17 cellular contexts compared by ENCODE assay signal in the genomic region with DNA sequence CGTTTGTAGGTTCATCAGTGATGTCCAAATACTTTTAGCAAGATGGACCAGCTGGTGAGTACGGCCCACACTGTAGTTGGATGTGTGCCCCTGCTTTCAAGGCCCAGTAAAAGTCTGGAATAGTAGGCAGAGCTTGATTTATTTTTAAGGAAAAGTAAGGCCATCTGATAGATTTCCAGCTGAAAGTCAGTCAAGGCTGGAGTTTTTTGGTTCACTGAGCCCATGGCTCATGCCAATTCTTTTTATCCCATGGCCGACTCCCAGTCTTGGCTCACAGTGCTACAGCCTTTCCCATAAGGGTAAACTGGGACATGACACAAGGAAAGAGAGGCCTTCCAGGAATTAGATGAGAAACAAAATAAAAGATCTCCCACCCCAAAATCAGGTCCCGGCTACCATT. TPM values are rescaled to one million over a fixed set of nuclear protein-coding genes. Genes with fewer than 3 reads are reported as not detected.
DNase-seq lines count a peak whose midpoint lies in the region; ATAC-seq and TF ChIP-seq lines count a peak whose summit lies in the region.
"Had no signal": no experiment of that assay in that cellular context is flagged by ENCODE, and none has a peak within 500 bp of the region (broad histone marks: within the 10 kb centered on the region; RNA-seq: fewer than 3 reads in every experiment).

No MANE protein-coding gene starts in this region.

- DNase-seq in GM23248: peak; percentile 20
- no peak for DNase-seq in esophagus muscularis mucosa (ENCODE audit: extremely low spot score)
- peak; percentile 27 for DNase-seq in midbrain (lab: John Stamatoyannopoulos, UW)
- no peak for DNase-seq in SKM-1 treated with dmso at 0.1 percent for 144 hours (lab: John Stamatoyannopoulos, UW; ENCODE audit: unreplicated experiment)
- no peak for DNase-seq in NCI-H2196 (lab: John Stamatoyannopoulos, UW; ENCODE audit: unreplicated experiment)
- DNase-seq: activated CD4-positive, alpha-beta T cell treated with anti-CD3 and anti-CD28 coated beads for 1 hour; activated naive CD8-positive, alpha-beta T cell treated with anti-CD3 and anti-CD28 coated beads, Interleukin-2, amount 10 ng/mL, durations not matched to agents 7 days and 5 days; naive B cell; NCI-H187; NCI-H226; NK-92 treated with Interleukin-12 subunit alpha and Interleukin-12 subunit beta, amount 100 ng/mL, for 24 hours; spleen had no signal

- no peak for TF ChIP-seq POLR2A in esophagus muscularis mucosa (IDR thresholded peaks at IDR 0.05; ENCODE audit: low read depth)

- 0 out of 2 replicates have a peak, but pooled peaks cover 4% of the 10 kb centered on the region for H4K20me1 ChIP-seq in GM23248 (ENCODE audit: insufficient read depth)

- H3K36me3 ChIP-seq in GM23248 (ENCODE audit: low read depth): peaks cover 90% of the 10 kb centered on the region
- H3K36me3 ChIP-seq in esophagus muscularis mucosa: no peaks in the 10 kb centered on the region
- peaks cover 0 to 14% (median 4%) of the 10 kb centered on the region in 5 donors for H3K36me3 ChIP-seq in subcutaneous abdominal adipose tissue (ENCODE audit: control insufficient read depth in 5 of 5, insufficient read depth in 5 of 5, low read length in 5 of 5)
- H3K36me3 ChIP-seq: spleen had no signal

- ATAC-seq in GM19023 (IDR thresholded peaks at IDR 0.05; ENCODE audit: unreplicated experiment): no peak
- ATAC-seq in GM18861 (IDR thresholded peaks at IDR 0.05; ENCODE audit: unreplicated experiment): no peak
- ATAC-seq: activated T-helper 17 cell treated with anti-CD3 and anti-CD28 coated beads, Interleukin-2, amount 50 U/mL, for 72 hours; K562 had no signal

- no peak for TF ChIP-seq CTCF in esophagus muscularis mucosa (IDR thresholded peaks at IDR 0.05)

- no peaks in the 10 kb centered on the region for H3K9me2 ChIP-seq in GM23248 (ENCODE audit: insufficient read depth)

- peaks cover 100% of the 10 kb centered on the region for H3K79me2 ChIP-seq in GM23248 (ENCODE audit: insufficient read depth)

- H3K9me3 ChIP-seq in GM23248 (ENCODE audit: low read depth): no peaks in the 10 kb centered on the region
- no peaks in the 10 kb centered on the region for H3K9me3 ChIP-seq in esophagus muscularis mucosa
- no peaks in the 10 kb centered on the region for H3K9me3 ChIP-seq in subcutaneous abdominal adipose tissue (ENCODE audit: control insufficient read depth in 5 of 5, low read length in 5 of 5)
- H3K9me3 ChIP-seq: spleen had no signal

- peaks cover 94% of the 10 kb centered on the region for H3F3A ChIP-seq in GM23248 (ENCODE audit: insufficient read depth)

- peak overlapping the region; percentile 98 for H3K4me2 ChIP-seq in GM23248 (ENCODE audit: unreplicated experiment)

- H3K27ac ChIP-seq in GM23248: peak overlapping the region; percentile 95
- peak overlapping the region in 3 of 4 donors; percentile 39 to 84 (median 48) for H3K27ac ChIP-seq in esophagus muscularis mucosa (replicated peaks in 1 of 4)
- peak overlapping the region; percentile 78 for H3K27ac ChIP-seq in subcutaneous abdominal adipose tissue (ENCODE audit: low read depth, low read length)
- H3K27ac ChIP-seq: spleen had no signal

- intact Hi-C loops in esophagus muscularis mucosa (cut with DNase I): no loop called here

- WGBS in GM23248 (ENCODE audit: low coverage in 1 of 2, low lambda C conversion rate in 2 of 2, missing lambda C conversion rate in 2 of 2), 2 experiments: 34 to 42% methylated on average over 4 of the region's 4 CpGs
- WGBS in esophagus muscularis mucosa: 47% methylated on average over 4 of the region's 4 CpGs

- in situ Hi-C loops in GM23248 (cut with MboI): no loop called here

- peak; percentile 6 for TF ChIP-seq EP300 in esophagus muscularis mucosa (IDR thresholded peaks at IDR 0.05)

- H3K4me3 ChIP-seq in GM23248: no peak overlapping the region
- no peak overlapping the region for H3K4me3 ChIP-seq in esophagus muscularis mucosa
- no peak overlapping the region for H3K4me3 ChIP-seq in subcutaneous abdominal adipose tissue (ENCODE audit: low read depth in 1 of 5, low read length in 5 of 5)
- H3K4me3 ChIP-seq: K562, spleen had no signal

- H3K9ac ChIP-seq in GM23248 (peak overlapping the region; percentile 97), subcutaneous abdominal adipose tissue (ENCODE audit: low read length in 5 of 5) (peak overlapping the region in 3 of 5 donors; percentile 9 to 69 (median 31))

- H3K27me3 ChIP-seq in GM23248 (replicated peaks; ENCODE audit: insufficient read depth) (no peaks in the 10 kb centered on the region), esophagus muscularis mucosa (no peaks in the 10 kb centered on the region), subcutaneous abdominal adipose tissue (ENCODE audit: control insufficient read depth in 5 of 5, insufficient read depth in 4 of 5, low read length in 5 of 5) (no peaks in the 10 kb centered on the region)
- H3K27me3 ChIP-seq: spleen had no signal

- no peak overlapping the region for H2AFZ ChIP-seq in GM23248

- H3K4me1 ChIP-seq in GM23248 (ENCODE audit: insufficient read depth) (peaks cover 90% of the 10 kb centered on the region), esophagus muscularis mucosa (peaks cover 0 to 64% (median 46%) of the 10 kb centered on the region in 4 donors), subcutaneous abdominal adipose tissue (ENCODE audit: control insufficient read depth in 5 of 5, insufficient read depth in 5 of 5, low read length in 5 of 5) (peaks cover 13 to 65% (median 51%) of the 10 kb centered on the region in 5 donors)

RNA-seq across cellular contexts. Expression of gene CCDC80, which starts 13.5 kb away (rescaled TPM):
- 1,174 and 1,238 TPM in 2 replicates for total RNA-seq in GM23248 (2014; rRNA removed; shearing (Covaris generic))
- 2,200 and 2,264 TPM in 2 replicates for polyA plus RNA-seq in GM23248 (2016; fragmentation: Nextera tagmentation; extraction: Ambion mirVana)
- 100 to 1,000 TPM in 2 of 4 donors, 10 to 100 TPM in 2; 34.7 to 213 (median 127) TPM for total RNA-seq in esophagus muscularis mucosa
- total RNA-seq: activated naive CD8-positive, alpha-beta T cell treated with anti-CD3 and anti-CD28 coated beads, Interleukin-2, amount 10 ng/mL, durations not matched to agents 7 days and 5 days; activated T-helper 17 cell treated with anti-CD3 and anti-CD28 coated beads, Interleukin-2, amount 50 U/mL, for 72 hours had no signal

Comparison
In these comparisons a context has a peak if more than half of its experiments do, and no peak if none do; other contexts are left out.
1. DNase-seq: peak in GM23248 (single experiment) and midbrain (single experiment); none in esophagus muscularis mucosa (single experiment), SKM-1 treated with dmso at 0.1 percent for 144 hours (single experiment) and NCI-H2196 (single experiment).
2. Peak in every context shown above with its lines, with median percentiles within 50 percentile points of each other: H3K27ac ChIP-seq.